Comparison of ENCODE assay signal across 9 cellular contexts in genomic region chr6:32666420-32667300, GRCh38. TPM values are rescaled to one million over a fixed set of nuclear protein-coding genes. Genes with fewer than 3 reads are reported as not detected.
A peak's percentile ranks its signal among the peaks of the same experiment; 100 is the strongest.
DNase-seq lines count a peak whose midpoint lies in the region; ATAC-seq, FAIRE-seq and TF ChIP-seq lines count a peak whose summit lies in the region.
"Had no signal": no experiment of that assay in that cellular context is flagged by ENCODE, and none has a peak within 500 bp of the region (broad histone marks: within the 10 kb centered on the region; RNA-seq: fewer than 3 reads in every experiment).

TSS of gene HLA-DQB1 (minus strand) at chr6:32666657. CDS start at chr6:32666607, 50 bp downstream.

- peak; percentile 56 for ATAC-seq in HG03520 (IDR thresholded peaks at IDR 0.05; ENCODE audit: unreplicated experiment)
- ATAC-seq in stimulated activated naive CD8-positive, alpha-beta T cell treated with anti-CD3 and anti-CD28 coated beads, Interleukin-15, Interleukin-2, amounts not matched to agents 100 U/mL and 50 U/mL, for 24 hours: peak; percentile 70

- peak; percentile 99 for FAIRE-seq in GM19239 (lab: Jason Lieb, UNC)

- no peak within 1 kb of the TSS for H3K4me3 ChIP-seq in choroid plexus epithelial cell (ENCODE audit: low read depth, low read length)
- H3K4me3 ChIP-seq: Peyer's patch had no signal

- TF ChIP-seq CTCF in choroid plexus epithelial cell (conservative IDR thresholded peaks at IDR 0.05; ENCODE audit: low read depth, low read length): no peak

- peak; percentile 90 for DNase-seq in DMS153 (lab: John Stamatoyannopoulos, UW)
- DNase-seq in GM19239 (ENCODE audit: insufficient read length, low spot score): no peak
- DNase-seq in T-helper 22 cell (ENCODE audit: low read depth): peak; percentile 42
- peak; percentile 30 for DNase-seq in choroid plexus epithelial cell (ENCODE audit: low read depth)
- DNase-seq in lung microvascular endothelial cell (ENCODE audit: low read depth in 2 of 2): peak; percentile 24 to 56
- peak; percentile 26 for DNase-seq in stimulated activated naive CD8-positive, alpha-beta T cell treated with anti-CD3 and anti-CD28 coated beads, Interleukin-15, Interleukin-2, amounts not matched to agents 100 U/mL and 50 U/mL, for 24 hours
- DNase-seq in NCI-H2107 treated with DMSO at 0.1 percent for 48 hours (lab: John Stamatoyannopoulos, UW; ENCODE audit: unreplicated experiment): no peak

RNA-seq across cellular contexts. Expression of gene HLA-DQB1, which starts in this region (rescaled TPM):
- total RNA-seq in lung microvascular endothelial cell: 0.20 TPM in 1 of 2 replicates, not detected in the other

Comparison
In these comparisons a context has a peak if more than half of its experiments do, and no peak if none do; other contexts are left out.
1. Peak in DNase-seq in lung microvascular endothelial cell; RNA of the gene not detected or under 1 TPM.
2. DNase-seq: peak in DMS153 (single experiment), T-helper 22 cell (single experiment), choroid plexus epithelial cell (single experiment) and stimulated activated naive CD8-positive, alpha-beta T cell treated with anti-CD3 and anti-CD28 coated beads, Interleukin-15, Interleukin-2, amounts not matched to agents 100 U/mL and 50 U/mL, for 24 hours (single experiment); none in GM19239 (single experiment) and NCI-H2107 treated with DMSO at 0.1 percent for 48 hours (single experiment).